In the genomic region with DNA sequence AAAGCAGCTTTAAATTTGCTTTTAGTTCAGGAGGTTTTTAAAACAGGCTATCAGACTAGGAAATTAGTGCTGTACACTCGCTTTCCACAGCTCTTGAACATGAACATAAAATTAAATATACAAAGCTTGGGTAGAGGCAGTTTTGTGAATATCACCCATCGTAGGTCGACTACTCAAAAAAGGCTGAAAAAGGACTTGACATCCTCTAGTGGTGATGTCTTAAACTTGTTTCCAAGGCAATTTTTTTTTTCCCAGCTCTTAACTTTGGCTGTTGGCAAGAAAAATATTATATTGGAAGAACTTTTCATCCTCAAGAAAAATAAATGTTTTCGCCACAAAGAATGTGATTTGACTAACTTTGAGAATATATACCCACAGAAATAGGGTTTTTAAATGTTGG, we compare ENCODE assay signal across 8 cellular contexts. TPM values are rescaled to one million over a fixed set of nuclear protein-coding genes. Genes with fewer than 3 reads are reported as not detected.
DNase-seq lines count a peak whose midpoint lies in the region; ATAC-seq and TF ChIP-seq lines count a peak whose summit lies in the region.

No MANE protein-coding gene starts in this region.

- H3K9me3 ChIP-seq in upper lobe of right lung (no peaks in the 10 kb centered on the region), psoas muscle (no peaks in the 10 kb centered on the region)

- no peak overlapping the region for H3K4me3 ChIP-seq in HFF-Myc (replicated peaks; ENCODE audit: low read depth, low read length)
- no peak overlapping the region for H3K4me3 ChIP-seq in fibroblast of villous mesenchyme (ENCODE audit: low read depth, low read length)
- no peak overlapping the region for H3K4me3 ChIP-seq in upper lobe of right lung
- H3K4me3 ChIP-seq in psoas muscle: no peak overlapping the region

- no peak overlapping the region for H3K27ac ChIP-seq in RWPE1
- no peak overlapping the region for H3K27ac ChIP-seq in upper lobe of right lung
- no peak overlapping the region for H3K27ac ChIP-seq in psoas muscle

- DNase-seq in AML-193 (lab: John Stamatoyannopoulos, UW) (peak; percentile 21 to 40), HFF-Myc (ENCODE audit: extremely low read depth, low read depth) (no peak), RWPE1 (ENCODE audit: low spot score) (peak; percentile 41), fibroblast of villous mesenchyme (ENCODE audit: low read depth) (peak; percentile 30), upper lobe of right lung (no peak), LoVo (ENCODE audit: low spot score) (no peak), psoas muscle (no peak)
- DNase-seq in activated effector memory CD4-positive, alpha-beta T cell treated with Interleukin-2 at 50 U/mL for 16 hours: no peak

- TF ChIP-seq CTCF in HFF-Myc (IDR thresholded peaks at IDR 0.05; ENCODE audit: low read depth, low read length, missing control alignments): peak; percentile 40
- peak; percentile 61 for TF ChIP-seq CTCF in RWPE1 (conservative IDR thresholded peaks at IDR 0.05; ENCODE audit: low read depth)
- peak; percentile 59 for TF ChIP-seq CTCF in fibroblast of villous mesenchyme (IDR thresholded peaks at IDR 0.05; ENCODE audit: insufficient read depth, low read depth, low read length)
- TF ChIP-seq CTCF in upper lobe of right lung (IDR thresholded peaks at IDR 0.05): peak; percentile 51
- no peak for TF ChIP-seq CTCF in psoas muscle (IDR thresholded peaks at IDR 0.05)

- ATAC-seq in upper lobe of right lung: no peak
- no peak for ATAC-seq in psoas muscle

- 47 to 49% (median 49%) methylated on average over 4 of the region's 4 CpGs for WGBS in psoas muscle, 3 donors

- H3K36me3 ChIP-seq in upper lobe of right lung (no peaks in the 10 kb centered on the region), psoas muscle (ENCODE audit: insufficient read depth in 1 of 2, low read depth in 1 of 2) (no peaks in the 10 kb centered on the region)

- intact Hi-C loops in upper lobe of right lung (cut with DNase I): no loop called here
- intact Hi-C loops in psoas muscle (cut with DNase I): no loop called here

- POLR2A ChIA-PET in RWPE1 (lab: Yijun Ruan, JAX; ENCODE audit: low non-redundant PET): no interaction called here

- peaks cover 12% of the 10 kb centered on the region for H3K4me1 ChIP-seq in upper lobe of right lung
- peaks cover 10% of the 10 kb centered on the region for H3K4me1 ChIP-seq in psoas muscle

- CTCF ChIA-PET in RWPE1 (lab: Yijun Ruan, JAX): interaction anchor here (0.6 to 1.0 kb wide), 10 partner anchors 16 to 728 kb away, joined by 3 to 5 read pairs (median 4); no protein-coding TSS in a partner anchor

- peaks cover 7% of the 10 kb centered on the region for H3K27me3 ChIP-seq in upper lobe of right lung
- peaks cover 8 to 67% (median 9%) of the 10 kb centered on the region in 3 donors for H3K27me3 ChIP-seq in psoas muscle (ENCODE audit: insufficient read depth in 3 of 3, low read length in 2 of 3)

RNA-seq across cellular contexts. Expression of gene MAP7, which starts 2.9 kb away (rescaled TPM):
- total RNA-seq in fibroblast of villous mesenchyme (0.64 and 1.3 TPM in 2 replicates), upper lobe of right lung (23.2 TPM), psoas muscle (under 1 TPM; 0.32 to 0.94 (median 0.62) TPM)
- polyA plus RNA-seq in psoas muscle: under 1 TPM; 0.10 to 0.20 (median 0.10) TPM

Comparison
In these comparisons a context has a peak if more than half of its experiments do, and no peak if none do; other contexts are left out.
1. DNase-seq: peak in AML-193 (2 of 2), RWPE1 (single experiment) and fibroblast of villous mesenchyme (single experiment); none in HFF-Myc (single experiment), upper lobe of right lung (single experiment), LoVo (single experiment), activated effector memory CD4-positive, alpha-beta T cell treated with Interleukin-2 at 50 U/mL for 16 hours (single experiment) and psoas muscle (0 of 2).
2. RNA of gene MAP7, which starts 2.9 kb away (total RNA-seq): 23.2 TPM in upper lobe of right lung (single experiment); 0.64 to 1.3 TPM in fibroblast of villous mesenchyme and 0.32 to 0.94 TPM in psoas muscle; every median in the first group is over 10 times any median in the second.